1 cellular context compared by ENCODE assay signal in the genomic region with DNA sequence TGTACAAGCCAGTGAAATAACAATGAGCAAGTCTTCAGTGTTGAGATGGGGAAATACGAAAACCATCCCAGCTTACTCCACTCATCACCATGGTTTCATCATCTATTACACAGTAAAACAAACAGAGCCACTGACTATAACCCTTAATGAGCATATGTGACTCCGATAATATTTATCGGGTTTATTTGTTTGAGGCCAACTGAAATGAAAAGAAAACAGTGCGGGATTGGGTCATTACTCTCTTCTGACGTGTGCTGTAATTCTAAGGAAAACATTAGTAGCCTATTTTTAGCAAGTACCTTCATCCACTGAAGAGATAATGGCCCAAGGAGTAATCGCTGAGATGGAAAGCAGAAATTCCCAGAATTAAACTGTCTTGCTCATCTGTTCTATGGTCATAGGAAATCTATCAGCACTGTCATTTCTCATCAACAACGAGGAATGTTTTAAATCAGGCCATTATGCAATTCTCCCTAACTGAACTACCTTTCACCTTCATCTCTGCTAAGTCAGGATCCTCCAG.
TF ChIP-seq lines count a peak whose summit lies in the region.

No MANE protein-coding gene starts in this region.

TF ChIP-seq in HEK293, 187 proteins besides CTCF, POLR2A, EP300 and RAD21 (continued from another document and continues in another):
- TF ChIP-seq ZNF2 (tag by site-specific recombination; IDR thresholded peaks at IDR 0.05) (peak; percentile 75; the same call in 1 of the 2 replicates), OSR2 (tag by site-specific recombination; IDR thresholded peaks at IDR 0.05) (peak; percentile 98), ZNF366 (tag by site-specific recombination; conservative IDR thresholded peaks at IDR 0.05) (peak; percentile 83), ZNF184 (tag by site-specific recombination; IDR thresholded peaks at IDR 0.05) (peak; percentile 56; the same call in 1 of the 2 replicates), ZNF610 (tag by site-specific recombination; IDR thresholded peaks at IDR 0.05; ENCODE audit: borderline replicate concordance) (peak; percentile 73; the same call in 1 of the 2 replicates), ZNF391 (tag by site-specific recombination; IDR thresholded peaks at IDR 0.05; ENCODE audit: borderline replicate concordance, low read depth) (peak; percentile 96), IKZF3 (tag by site-specific recombination; IDR thresholded peaks at IDR 0.05) (peak; percentile 88), TCF7L2 (IDR thresholded peaks at IDR 0.05; ENCODE audit: borderline replicate concordance, low read depth, low read length) (peak; percentile 92), ZNF664 (tag by site-specific recombination; IDR thresholded peaks at IDR 0.05) (peak; percentile 31; the same call in 1 of the 2 replicates), ZNF843 (tag by site-specific recombination; IDR thresholded peaks at IDR 0.05) (peak; percentile 99), ZNF302 (tag by site-specific recombination; IDR thresholded peaks at IDR 0.05; ENCODE audit: low read depth) (no peak), TRIM28 (IDR thresholded peaks at IDR 0.05; ENCODE audit: borderline replicate concordance, low read length) (peak; percentile 91; the same call in 1 of the 2 replicates), ZNF585B (tag by site-specific recombination; IDR thresholded peaks at IDR 0.05) (no peak), ZEB2 (tag by site-specific recombination; IDR thresholded peaks at IDR 0.05) (peak; percentile 97), ZNF837 (tag by site-specific recombination; IDR thresholded peaks at IDR 0.05) (no peak), BCL11A (tag by site-specific recombination; IDR thresholded peaks at IDR 0.05; ENCODE audit: low read depth) (peak; percentile 78), ZFHX2 (tag by site-specific recombination; conservative IDR thresholded peaks at IDR 0.05) (no peak), SALL2 (tag by site-specific recombination; IDR thresholded peaks at IDR 0.05; ENCODE audit: borderline replicate concordance) (no peak), ZNF670 (tag by site-specific recombination; IDR thresholded peaks at IDR 0.05; ENCODE audit: low read depth) (no peak), SP3 (tag by site-specific recombination; IDR thresholded peaks at IDR 0.05) (peak; percentile 50), ZBTB17 (tag by site-specific recombination; IDR thresholded peaks at IDR 0.05) (peak; percentile 81), ZNF311 (tag by site-specific recombination; IDR thresholded peaks at IDR 0.05; ENCODE audit: borderline replicate concordance) (no peak), ZNF76 (tag by site-specific recombination; IDR thresholded peaks at IDR 0.05; ENCODE audit: borderline replicate concordance, low read depth) (peak; percentile 23; the same call in 1 of the 2 replicates), ZBTB1 (tag by site-specific recombination; IDR thresholded peaks at IDR 0.05) (peak; percentile 98), ZNF473 (tag by site-specific recombination; IDR thresholded peaks at IDR 0.05) (no peak), YY2 (tag by site-specific recombination; IDR thresholded peaks at IDR 0.05) (no peak), ZFP69B (tag by site-specific recombination; IDR thresholded peaks at IDR 0.05) (peak; percentile 23; the same call in 1 of the 2 replicates)
- TF ChIP-seq, protein P1, sequence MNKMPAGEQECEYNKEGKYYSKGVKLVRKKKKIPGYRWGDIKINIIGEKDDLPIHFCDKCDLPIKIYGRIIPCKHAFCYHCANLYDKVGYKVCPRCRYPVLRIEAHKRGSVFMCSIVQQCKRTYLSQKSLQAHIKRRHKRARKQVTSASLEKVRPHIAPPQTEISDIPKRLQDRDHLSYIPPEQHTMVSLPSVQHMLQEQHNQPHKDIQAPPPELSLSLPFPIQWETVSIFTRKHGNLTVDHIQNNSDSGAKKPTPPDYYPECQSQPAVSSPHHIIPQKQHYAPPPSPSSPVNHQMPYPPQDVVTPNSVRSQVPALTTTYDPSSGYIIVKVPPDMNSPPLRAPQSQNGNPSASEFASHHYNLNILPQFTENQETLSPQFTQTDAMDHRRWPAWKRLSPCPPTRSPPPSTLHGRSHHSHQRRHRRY (tag by site-specific recombination; IDR thresholded peaks at IDR 0.05) = no peak
- TF ChIP-seq, protein P2, sequence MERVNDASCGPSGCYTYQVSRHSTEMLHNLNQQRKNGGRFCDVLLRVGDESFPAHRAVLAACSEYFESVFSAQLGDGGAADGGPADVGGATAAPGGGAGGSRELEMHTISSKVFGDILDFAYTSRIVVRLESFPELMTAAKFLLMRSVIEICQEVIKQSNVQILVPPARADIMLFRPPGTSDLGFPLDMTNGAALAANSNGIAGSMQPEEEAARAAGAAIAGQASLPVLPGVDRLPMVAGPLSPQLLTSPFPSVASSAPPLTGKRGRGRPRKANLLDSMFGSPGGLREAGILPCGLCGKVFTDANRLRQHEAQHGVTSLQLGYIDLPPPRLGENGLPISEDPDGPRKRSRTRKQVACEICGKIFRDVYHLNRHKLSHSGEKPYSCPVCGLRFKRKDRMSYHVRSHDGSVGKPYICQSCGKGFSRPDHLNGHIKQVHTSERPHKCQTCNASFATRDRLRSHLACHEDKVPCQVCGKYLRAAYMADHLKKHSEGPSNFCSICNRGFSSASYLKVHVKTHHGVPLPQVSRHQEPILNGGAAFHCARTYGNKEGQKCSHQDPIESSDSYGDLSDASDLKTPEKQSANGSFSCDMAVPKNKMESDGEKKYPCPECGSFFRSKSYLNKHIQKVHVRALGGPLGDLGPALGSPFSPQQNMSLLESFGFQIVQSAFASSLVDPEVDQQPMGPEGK (tag by site-specific recombination; IDR thresholded peaks at IDR 0.05) = peak; percentile 28; the same call in 1 of the 2 replicates
- TF ChIP-seq, protein P3, sequence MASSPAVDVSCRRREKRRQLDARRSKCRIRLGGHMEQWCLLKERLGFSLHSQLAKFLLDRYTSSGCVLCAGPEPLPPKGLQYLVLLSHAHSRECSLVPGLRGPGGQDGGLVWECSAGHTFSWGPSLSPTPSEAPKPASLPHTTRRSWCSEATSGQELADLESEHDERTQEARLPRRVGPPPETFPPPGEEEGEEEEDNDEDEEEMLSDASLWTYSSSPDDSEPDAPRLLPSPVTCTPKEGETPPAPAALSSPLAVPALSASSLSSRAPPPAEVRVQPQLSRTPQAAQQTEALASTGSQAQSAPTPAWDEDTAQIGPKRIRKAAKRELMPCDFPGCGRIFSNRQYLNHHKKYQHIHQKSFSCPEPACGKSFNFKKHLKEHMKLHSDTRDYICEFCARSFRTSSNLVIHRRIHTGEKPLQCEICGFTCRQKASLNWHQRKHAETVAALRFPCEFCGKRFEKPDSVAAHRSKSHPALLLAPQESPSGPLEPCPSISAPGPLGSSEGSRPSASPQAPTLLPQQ (tag by site-specific recombination; IDR thresholded peaks at IDR 0.05) = peak; percentile 83
- TF ChIP-seq, protein P4, sequence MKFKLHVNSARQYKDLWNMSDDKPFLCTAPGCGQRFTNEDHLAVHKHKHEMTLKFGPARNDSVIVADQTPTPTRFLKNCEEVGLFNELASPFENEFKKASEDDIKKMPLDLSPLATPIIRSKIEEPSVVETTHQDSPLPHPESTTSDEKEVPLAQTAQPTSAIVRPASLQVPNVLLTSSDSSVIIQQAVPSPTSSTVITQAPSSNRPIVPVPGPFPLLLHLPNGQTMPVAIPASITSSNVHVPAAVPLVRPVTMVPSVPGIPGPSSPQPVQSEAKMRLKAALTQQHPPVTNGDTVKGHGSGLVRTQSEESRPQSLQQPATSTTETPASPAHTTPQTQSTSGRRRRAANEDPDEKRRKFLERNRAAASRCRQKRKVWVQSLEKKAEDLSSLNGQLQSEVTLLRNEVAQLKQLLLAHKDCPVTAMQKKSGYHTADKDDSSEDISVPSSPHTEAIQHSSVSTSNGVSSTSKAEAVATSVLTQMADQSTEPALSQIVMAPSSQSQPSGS (tag by site-specific recombination; IDR thresholded peaks at IDR 0.05; ENCODE audit: low read depth) = peak; percentile 85
- TF ChIP-seq, protein P5, sequence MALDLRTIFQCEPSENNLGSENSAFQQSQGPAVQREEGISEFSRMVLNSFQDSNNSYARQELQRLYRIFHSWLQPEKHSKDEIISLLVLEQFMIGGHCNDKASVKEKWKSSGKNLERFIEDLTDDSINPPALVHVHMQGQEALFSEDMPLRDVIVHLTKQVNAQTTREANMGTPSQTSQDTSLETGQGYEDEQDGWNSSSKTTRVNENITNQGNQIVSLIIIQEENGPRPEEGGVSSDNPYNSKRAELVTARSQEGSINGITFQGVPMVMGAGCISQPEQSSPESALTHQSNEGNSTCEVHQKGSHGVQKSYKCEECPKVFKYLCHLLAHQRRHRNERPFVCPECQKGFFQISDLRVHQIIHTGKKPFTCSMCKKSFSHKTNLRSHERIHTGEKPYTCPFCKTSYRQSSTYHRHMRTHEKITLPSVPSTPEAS (tag by site-specific recombination; IDR thresholded peaks at IDR 0.05) = peak; percentile 34; the same call in 1 of the 2 replicates
- TF ChIP-seq, protein P6, sequence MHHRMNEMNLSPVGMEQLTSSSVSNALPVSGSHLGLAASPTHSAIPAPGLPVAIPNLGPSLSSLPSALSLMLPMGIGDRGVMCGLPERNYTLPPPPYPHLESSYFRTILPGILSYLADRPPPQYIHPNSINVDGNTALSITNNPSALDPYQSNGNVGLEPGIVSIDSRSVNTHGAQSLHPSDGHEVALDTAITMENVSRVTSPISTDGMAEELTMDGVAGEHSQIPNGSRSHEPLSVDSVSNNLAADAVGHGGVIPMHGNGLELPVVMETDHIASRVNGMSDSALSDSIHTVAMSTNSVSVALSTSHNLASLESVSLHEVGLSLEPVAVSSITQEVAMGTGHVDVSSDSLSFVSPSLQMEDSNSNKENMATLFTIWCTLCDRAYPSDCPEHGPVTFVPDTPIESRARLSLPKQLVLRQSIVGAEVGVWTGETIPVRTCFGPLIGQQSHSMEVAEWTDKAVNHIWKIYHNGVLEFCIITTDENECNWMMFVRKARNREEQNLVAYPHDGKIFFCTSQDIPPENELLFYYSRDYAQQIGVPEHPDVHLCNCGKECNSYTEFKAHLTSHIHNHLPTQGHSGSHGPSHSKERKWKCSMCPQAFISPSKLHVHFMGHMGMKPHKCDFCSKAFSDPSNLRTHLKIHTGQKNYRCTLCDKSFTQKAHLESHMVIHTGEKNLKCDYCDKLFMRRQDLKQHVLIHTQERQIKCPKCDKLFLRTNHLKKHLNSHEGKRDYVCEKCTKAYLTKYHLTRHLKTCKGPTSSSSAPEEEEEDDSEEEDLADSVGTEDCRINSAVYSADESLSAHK (tag by site-specific recombination; IDR thresholded peaks at IDR 0.05) = peak; percentile 86
- TF ChIP-seq, protein P7, sequence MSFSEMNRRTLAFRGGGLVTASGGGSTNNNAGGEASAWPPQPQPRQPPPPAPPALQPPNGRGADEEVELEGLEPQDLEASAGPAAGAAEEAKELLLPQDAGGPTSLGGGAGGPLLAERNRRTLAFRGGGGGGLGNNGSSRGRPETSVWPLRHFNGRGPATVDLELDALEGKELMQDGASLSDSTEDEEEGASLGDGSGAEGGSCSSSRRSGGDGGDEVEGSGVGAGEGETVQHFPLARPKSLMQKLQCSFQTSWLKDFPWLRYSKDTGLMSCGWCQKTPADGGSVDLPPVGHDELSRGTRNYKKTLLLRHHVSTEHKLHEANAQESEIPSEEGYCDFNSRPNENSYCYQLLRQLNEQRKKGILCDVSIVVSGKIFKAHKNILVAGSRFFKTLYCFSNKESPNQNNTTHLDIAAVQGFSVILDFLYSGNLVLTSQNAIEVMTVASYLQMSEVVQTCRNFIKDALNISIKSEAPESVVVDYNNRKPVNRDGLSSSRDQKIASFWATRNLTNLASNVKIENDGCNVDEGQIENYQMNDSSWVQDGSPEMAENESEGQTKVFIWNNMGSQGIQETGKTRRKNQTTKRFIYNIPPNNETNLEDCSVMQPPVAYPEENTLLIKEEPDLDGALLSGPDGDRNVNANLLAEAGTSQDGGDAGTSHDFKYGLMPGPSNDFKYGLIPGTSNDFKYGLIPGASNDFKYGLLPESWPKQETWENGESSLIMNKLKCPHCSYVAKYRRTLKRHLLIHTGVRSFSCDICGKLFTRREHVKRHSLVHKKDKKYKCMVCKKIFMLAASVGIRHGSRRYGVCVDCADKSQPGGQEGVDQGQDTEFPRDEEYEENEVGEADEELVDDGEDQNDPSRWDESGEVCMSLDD (tag by site-specific recombination; IDR thresholded peaks at IDR 0.05) = no peak
- TF ChIP-seq, protein P8, sequence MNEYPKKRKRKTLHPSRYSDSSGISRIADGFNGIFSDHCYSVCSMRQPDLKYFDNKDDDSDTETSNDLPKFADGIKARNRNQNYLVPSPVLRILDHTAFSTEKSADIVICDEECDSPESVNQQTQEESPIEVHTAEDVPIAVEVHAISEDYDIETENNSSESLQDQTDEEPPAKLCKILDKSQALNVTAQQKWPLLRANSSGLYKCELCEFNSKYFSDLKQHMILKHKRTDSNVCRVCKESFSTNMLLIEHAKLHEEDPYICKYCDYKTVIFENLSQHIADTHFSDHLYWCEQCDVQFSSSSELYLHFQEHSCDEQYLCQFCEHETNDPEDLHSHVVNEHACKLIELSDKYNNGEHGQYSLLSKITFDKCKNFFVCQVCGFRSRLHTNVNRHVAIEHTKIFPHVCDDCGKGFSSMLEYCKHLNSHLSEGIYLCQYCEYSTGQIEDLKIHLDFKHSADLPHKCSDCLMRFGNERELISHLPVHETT (tag by site-specific recombination; IDR thresholded peaks at IDR 0.05) = peak; percentile 90
- TF ChIP-seq, protein P9, sequence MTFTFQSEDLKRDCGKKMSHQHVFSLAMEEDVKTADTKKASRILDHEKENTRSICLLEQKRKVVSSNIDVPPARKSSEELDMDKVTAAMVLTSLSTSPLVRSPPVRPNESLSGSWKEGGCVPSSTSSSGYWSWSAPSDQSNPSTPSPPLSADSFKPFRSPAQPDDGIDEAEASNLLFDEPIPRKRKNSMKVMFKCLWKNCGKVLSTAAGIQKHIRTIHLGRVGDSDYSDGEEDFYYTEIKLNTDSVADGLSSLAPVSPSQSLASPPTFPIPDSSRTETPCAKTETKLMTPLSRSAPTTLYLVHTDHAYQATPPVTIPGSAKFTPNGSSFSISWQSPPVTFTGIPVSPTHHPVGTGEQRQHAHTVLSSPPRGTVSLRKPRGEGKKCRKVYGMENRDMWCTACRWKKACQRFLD (tag by site-specific recombination; IDR thresholded peaks at IDR 0.05) = no peak
- TF ChIP-seq, protein P10, sequence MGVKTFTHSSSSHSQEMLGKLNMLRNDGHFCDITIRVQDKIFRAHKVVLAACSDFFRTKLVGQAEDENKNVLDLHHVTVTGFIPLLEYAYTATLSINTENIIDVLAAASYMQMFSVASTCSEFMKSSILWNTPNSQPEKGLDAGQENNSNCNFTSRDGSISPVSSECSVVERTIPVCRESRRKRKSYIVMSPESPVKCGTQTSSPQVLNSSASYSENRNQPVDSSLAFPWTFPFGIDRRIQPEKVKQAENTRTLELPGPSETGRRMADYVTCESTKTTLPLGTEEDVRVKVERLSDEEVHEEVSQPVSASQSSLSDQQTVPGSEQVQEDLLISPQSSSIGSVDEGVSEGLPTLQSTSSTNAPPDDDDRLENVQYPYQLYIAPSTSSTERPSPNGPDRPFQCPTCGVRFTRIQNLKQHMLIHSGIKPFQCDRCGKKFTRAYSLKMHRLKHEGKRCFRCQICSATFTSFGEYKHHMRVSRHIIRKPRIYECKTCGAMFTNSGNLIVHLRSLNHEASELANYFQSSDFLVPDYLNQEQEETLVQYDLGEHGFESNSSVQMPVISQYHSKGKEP (tag by site-specific recombination; IDR thresholded peaks at IDR 0.05) = peak; percentile 66
- TF ChIP-seq, protein P11, sequence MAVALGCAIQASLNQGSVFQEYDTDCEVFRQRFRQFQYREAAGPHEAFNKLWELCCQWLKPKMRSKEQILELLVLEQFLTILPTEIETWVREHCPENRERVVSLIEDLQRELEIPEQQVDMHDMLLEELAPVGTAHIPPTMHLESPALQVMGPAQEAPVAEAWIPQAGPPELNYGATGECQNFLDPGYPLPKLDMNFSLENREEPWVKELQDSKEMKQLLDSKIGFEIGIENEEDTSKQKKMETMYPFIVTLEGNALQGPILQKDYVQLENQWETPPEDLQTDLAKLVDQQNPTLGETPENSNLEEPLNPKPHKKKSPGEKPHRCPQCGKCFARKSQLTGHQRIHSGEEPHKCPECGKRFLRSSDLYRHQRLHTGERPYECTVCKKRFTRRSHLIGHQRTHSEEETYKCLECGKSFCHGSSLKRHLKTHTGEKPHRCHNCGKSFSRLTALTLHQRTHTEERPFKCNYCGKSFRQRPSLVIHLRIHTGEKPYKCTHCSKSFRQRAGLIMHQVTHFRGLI (tag by site-specific recombination; IDR thresholded peaks at IDR 0.05) = peak; percentile 78; the same call in 1 of the 2 replicates
